In genomic region chr14:23530360-23531055, GRCh38 we compare ENCODE assay signal across 1 cellular context.
TF ChIP-seq lines count a peak whose summit lies in the region.

No MANE protein-coding gene starts in this region.

TF ChIP-seq in HepG2, 621 proteins besides CTCF, POLR2A, EP300 and RAD21:
- TF ChIP-seq PHF20 (CRISPR knock-in tag; IDR thresholded peaks at IDR 0.05) (0 out of 2 replicates have a peak, but pooled peaks have one; percentile 23), PATZ1 (CRISPR knock-in tag; IDR thresholded peaks at IDR 0.05) (no peak)
TF ChIP-seq in HepG2: peak in this region for 1.
